16 cellular contexts compared by ENCODE assay signal in the genomic region with DNA sequence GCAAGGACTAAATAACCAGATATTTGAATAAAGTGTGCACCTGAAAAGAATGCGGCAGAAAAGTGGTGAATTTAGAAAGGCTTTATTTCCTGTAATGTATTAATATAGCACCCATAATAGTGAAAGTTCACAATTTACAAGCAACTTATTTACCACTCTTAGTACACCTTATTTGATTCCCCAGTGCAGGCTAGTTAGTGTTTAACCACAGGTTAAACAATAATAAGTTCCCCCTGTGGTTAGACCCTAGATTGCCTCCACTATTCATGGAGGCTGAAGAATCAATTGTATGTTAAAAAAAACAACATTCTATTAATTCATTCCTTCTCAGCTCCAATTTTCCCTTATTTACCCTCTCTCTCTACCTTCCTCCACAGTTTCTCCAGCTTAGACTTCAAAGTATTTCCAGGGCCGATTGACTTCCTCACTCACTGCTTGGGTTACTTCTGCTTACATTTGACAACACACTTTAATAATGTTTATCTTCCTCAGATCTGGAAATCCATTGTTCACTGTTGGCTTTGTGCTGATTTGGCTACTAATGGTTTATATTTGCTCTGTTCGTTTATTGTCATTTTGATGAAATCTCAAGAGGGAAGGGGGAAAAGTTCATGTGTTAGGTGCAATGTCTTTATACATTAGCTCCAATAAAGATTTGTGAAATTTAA.
A peak's percentile ranks its signal among the peaks of the same experiment; 100 is the strongest.
DNase-seq lines count a peak whose midpoint lies in the region; ATAC-seq and TF ChIP-seq lines count a peak whose summit lies in the region.
"Had no signal": no experiment of that assay in that cellular context is flagged by ENCODE, and none has a peak within 500 bp of the region (broad histone marks: within the 10 kb centered on the region; RNA-seq: fewer than 3 reads in every experiment).

No MANE protein-coding gene starts in this region.

- TF ChIP-seq CTCF in LNCaP clone FGC (IDR thresholded peaks at IDR 0.05; ENCODE audit: control insufficient read depth, extremely low read depth, insufficient read depth) = no peak
- peak; percentile 38 for TF ChIP-seq CTCF in progenitor cell of endocrine pancreas (IDR thresholded peaks at IDR 0.05; ENCODE audit: unreplicated experiment)

- peaks cover 24% of the 10 kb centered on the region for H3K4me1 Mint-ChIP-seq in progenitor cell of endocrine pancreas (ENCODE audit: low read depth)
- H3K4me1 Mint-ChIP-seq in activated CD4-positive, alpha-beta T cell treated with anti-CD3 and anti-CD28 coated beads, Interleukin-2, amount 10 ng/mL, durations not matched to agents 7 days and 5 days = no peaks in the 10 kb centered on the region
- H3K4me1 Mint-ChIP-seq in immature natural killer cell = no peaks in the 10 kb centered on the region
- H3K4me1 Mint-ChIP-seq: brain; naive thymus-derived CD8-positive, alpha-beta T cell had no signal

- peak overlapping the region; percentile 31 for H3K4me3 Mint-ChIP-seq in progenitor cell of endocrine pancreas (ENCODE audit: low read depth)
- H3K4me3 Mint-ChIP-seq in activated CD4-positive, alpha-beta T cell treated with anti-CD3 and anti-CD28 coated beads, Interleukin-2, amount 10 ng/mL, durations not matched to agents 7 days and 5 days = no peak overlapping the region
- H3K4me3 Mint-ChIP-seq in immature natural killer cell = no peak overlapping the region
- H3K4me3 Mint-ChIP-seq: activated naive CD4-positive, alpha-beta T cell treated with anti-CD3 and anti-CD28 coated beads for 36 hours; brain; naive thymus-derived CD8-positive, alpha-beta T cell had no signal

- H3K36me3 Mint-ChIP-seq in progenitor cell of endocrine pancreas (ENCODE audit: insufficient read depth) (no peaks in the 10 kb centered on the region), immature natural killer cell (peaks cover 0 to 15% (median 0%) of the 10 kb centered on the region in 3 donors)
- no peaks in the 10 kb centered on the region for H3K36me3 Mint-ChIP-seq in activated CD4-positive, alpha-beta T cell treated with anti-CD3 and anti-CD28 coated beads, Interleukin-2, amount 10 ng/mL, durations not matched to agents 7 days and 5 days (ENCODE audit: low read depth)
- H3K36me3 Mint-ChIP-seq: brain; naive thymus-derived CD8-positive, alpha-beta T cell had no signal

- 0 out of 2 replicates have a peak overlapping the region, but pooled peaks have one; percentile 0 for H3K4me3 ChIP-seq in LNCaP clone FGC (ENCODE audit: low read depth, low read length)
- H3K4me3 ChIP-seq: lower lobe of right lung, tibial nerve had no signal

- DNase-seq in LNCaP clone FGC (ENCODE audit: low read depth) (peak; percentile 78), progenitor cell of endocrine pancreas (ENCODE audit: low spot score, unreplicated experiment) (no peak), DMS153 treated with DMSO at 0.1 percent for 48 hours (lab: John Stamatoyannopoulos, UW; ENCODE audit: unreplicated experiment) (no peak), immature natural killer cell (no peak)
- DNase-seq in activated CD4-positive, alpha-beta T cell treated with anti-CD3 and anti-CD28 coated beads, Interleukin-2, amount 10 ng/mL, durations not matched to agents 7 days and 5 days = no peak
- DNase-seq: activated naive CD4-positive, alpha-beta T cell treated with anti-CD3 and anti-CD28 coated beads for 36 hours; KBM-7; lower lobe of right lung; naive thymus-derived CD8-positive, alpha-beta T cell; NCI-H1436; NCI-H510A treated with DMSO at 0.1 percent for 48 hours; stimulated activated CD4-positive, alpha-beta T cell treated with anti-CD3 and anti-CD28 coated beads, Interleukin-2, amount 100 ng/mL, for 24 hours had no signal

- H3K27me3 Mint-ChIP-seq in progenitor cell of endocrine pancreas (no peaks in the 10 kb centered on the region), immature natural killer cell (ENCODE audit: low read depth in 3 of 3) (no peaks in the 10 kb centered on the region)
- H3K27me3 Mint-ChIP-seq in activated CD4-positive, alpha-beta T cell treated with anti-CD3 and anti-CD28 coated beads, Interleukin-2, amount 10 ng/mL, durations not matched to agents 7 days and 5 days = no peaks in the 10 kb centered on the region
- H3K27me3 Mint-ChIP-seq: brain; naive thymus-derived CD8-positive, alpha-beta T cell had no signal

- peaks cover 3% of the 10 kb centered on the region for H3K9me3 Mint-ChIP-seq in progenitor cell of endocrine pancreas (ENCODE audit: low read depth)
- H3K9me3 Mint-ChIP-seq in activated CD4-positive, alpha-beta T cell treated with anti-CD3 and anti-CD28 coated beads, Interleukin-2, amount 10 ng/mL, durations not matched to agents 7 days and 5 days = no peaks in the 10 kb centered on the region
- H3K9me3 Mint-ChIP-seq in immature natural killer cell = peaks cover 3 to 54% (median 24%) of the 10 kb centered on the region in 6 donors
- H3K9me3 Mint-ChIP-seq: brain had no signal

- peak; percentile 90 for ATAC-seq in GM19043 (IDR thresholded peaks at IDR 0.05; ENCODE audit: low read depth, unreplicated experiment)
- ATAC-seq in HG02763 (IDR thresholded peaks at IDR 0.05; ENCODE audit: unreplicated experiment) = peak; percentile 66
- ATAC-seq: lower lobe of right lung; naive thymus-derived CD8-positive, alpha-beta T cell had no signal

- POLR2A ChIA-PET in activated CD4-positive, alpha-beta T cell treated with anti-CD3 and anti-CD28 coated beads, Interleukin-2, amount 10 ng/mL, durations not matched to agents 7 days and 5 days (lab: Charles Lee) = no interaction called here

- H3K27ac Mint-ChIP-seq in progenitor cell of endocrine pancreas (peak overlapping the region; percentile 63), immature natural killer cell (no peak overlapping the region)
- no peak overlapping the region for H3K27ac Mint-ChIP-seq in activated CD4-positive, alpha-beta T cell treated with anti-CD3 and anti-CD28 coated beads, Interleukin-2, amount 10 ng/mL, durations not matched to agents 7 days and 5 days
- H3K27ac Mint-ChIP-seq: activated naive CD4-positive, alpha-beta T cell treated with anti-CD3 and anti-CD28 coated beads for 36 hours; brain; naive thymus-derived CD8-positive, alpha-beta T cell had no signal

- CTCF ChIA-PET in activated CD4-positive, alpha-beta T cell treated with anti-CD3 and anti-CD28 coated beads, Interleukin-2, amount 10 ng/mL, durations not matched to agents 7 days and 5 days (lab: Charles Lee) = no interaction called here
